In the genomic region with DNA sequence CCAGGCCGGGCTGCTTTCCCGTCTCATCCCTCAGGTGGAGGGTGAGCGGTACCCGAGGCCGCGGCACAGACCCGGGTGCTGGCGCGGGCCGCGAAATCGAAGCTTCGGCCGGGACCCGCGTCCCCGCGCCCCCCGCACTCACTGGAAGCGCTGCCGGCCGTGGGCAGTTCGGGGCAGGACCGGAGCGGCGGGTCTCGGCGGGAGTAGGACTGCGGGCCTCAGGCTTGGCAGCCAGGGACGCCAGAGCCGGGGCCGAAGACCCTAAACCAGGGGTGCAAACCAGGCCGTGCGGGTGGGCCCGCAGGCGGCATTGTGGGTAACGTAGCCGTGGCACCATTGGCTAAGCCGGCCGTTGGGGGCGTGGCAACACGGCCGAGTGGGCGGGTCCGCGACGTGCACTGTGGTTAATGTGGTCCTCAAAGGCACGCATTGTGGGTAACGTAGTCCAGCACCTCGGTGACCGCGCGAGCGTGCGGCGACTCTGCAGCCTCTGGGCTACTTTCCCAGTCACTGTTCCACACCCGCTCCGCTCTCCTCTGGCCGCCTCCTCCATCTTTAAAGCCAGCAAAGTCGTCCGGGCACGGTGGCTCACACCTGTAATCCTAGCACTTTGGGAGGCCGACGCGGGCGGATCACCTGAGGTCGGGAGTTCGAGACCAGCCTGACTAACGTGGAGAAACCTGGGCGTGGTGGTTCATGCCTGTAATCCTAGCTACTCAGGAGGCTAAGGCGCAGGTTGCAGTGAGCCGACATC, we compare ENCODE assay signal across 8 cellular contexts. TPM values are rescaled to one million over a fixed set of nuclear protein-coding genes. Genes with fewer than 3 reads are reported as not detected.
A peak's percentile ranks its signal among the peaks of the same experiment; 100 is the strongest.
DNase-seq lines count a peak whose midpoint lies in the region; ATAC-seq and TF ChIP-seq lines count a peak whose summit lies in the region.

A gene (minus strand): TSS at position 288 of the 754 bp plus-strand sequence. CDS start 1,184 bp downstream, outside the sequence.

- peaks cover 43% of the 10 kb centered on the region for H3K36me3 Mint-ChIP-seq in CD4-positive, alpha-beta T cell (ENCODE audit: low read depth)

- TF ChIP-seq RAD21 in liver (IDR thresholded peaks at IDR 0.05), result peak; percentile 6 to 33

- H3K27ac ChIP-seq in CD4-positive, alpha-beta T cell (ENCODE audit: low read depth, low read length), result peak within 1 kb of the TSS; percentile 69
- H3K27ac ChIP-seq in dorsolateral prefrontal cortex, result peak within 1 kb of the TSS; percentile 74 to 98 (median 92)
- peak within 1 kb of the TSS; percentile 85 to 91 for H3K27ac ChIP-seq in liver (ENCODE audit: low read depth in 1 of 2, low read length in 2 of 2)

- H3K4me1 ChIP-seq in liver (ENCODE audit: control insufficient read depth in 4 of 4, insufficient read depth in 4 of 4, low read length in 3 of 4), result peaks cover 3 to 30% (median 28%) of the 10 kb centered on the region in 4 donors

- peaks cover 0 to 19% (median 11%) of the 10 kb centered on the region in 4 donors for H3K36me3 ChIP-seq in liver (ENCODE audit: control insufficient read depth in 4 of 4, insufficient read depth in 3 of 4, low read depth in 1 of 4, low read length in 3 of 4)

- DNase-seq in CD4-positive, alpha-beta T cell, result peak; percentile 90 to 99 (median 96)
- peak; percentile 98 for DNase-seq in NCI-H82 (lab: John Stamatoyannopoulos, UW)
- DNase-seq in activated CD4-positive, alpha-beta T cell treated with anti-CD3 and anti-CD28 coated beads, Interleukin-2, amount 50 U/mL, for 4 hours, result peak; percentile 96 to 98
- DNase-seq in dorsolateral prefrontal cortex, result peak; percentile 98 to 100 (median 99)
- DNase-seq in stimulated activated CD4-positive, alpha-beta T cell treated with anti-CD3 and anti-CD28 coated beads, Interleukin-4, amount 100 ng/mL, for 1 hour, result peak; percentile 99

- POLR2A ChIA-PET in CD4-positive, alpha-beta T cell (lab: Charles Lee), result interaction anchor here (0.6 to 3.5 kb wide), 7 partner anchors 29 to 352 kb away, joined by 3 to 61 read pairs (median 6); a partner anchor contains a TSS

- TF ChIP-seq CTCF in CD4-positive, alpha-beta T cell (IDR thresholded peaks at IDR 0.05), result no peak
- peak in 32 of 56 donors; percentile 12 to 58 (median 32) for TF ChIP-seq CTCF in dorsolateral prefrontal cortex (IDR thresholded peaks at IDR 0.05 in 54 of 56, conservative IDR thresholded peaks at IDR 0.05 in 2 of 56; ENCODE audit: low read depth in 1 of 56, partially characterized antibody in 56 of 56)
- TF ChIP-seq CTCF in liver (IDR thresholded peaks at IDR 0.05; ENCODE audit: low read depth, low read length, missing input control), result no peak

- peak within 1 kb of the TSS; percentile 43 to 100 (median 97) for H3K4me3 ChIP-seq in dorsolateral prefrontal cortex
- peak within 1 kb of the TSS; percentile 55 to 98 (median 91) for H3K4me3 ChIP-seq in liver (ENCODE audit: low read depth in 1 of 3, low read length in 3 of 3)

- H3K9me3 Mint-ChIP-seq in CD4-positive, alpha-beta T cell, result no peaks in the 10 kb centered on the region

- H3K9me3 ChIP-seq in CD4-positive, alpha-beta T cell (ENCODE audit: control insufficient read depth, low read length), result no peaks in the 10 kb centered on the region
- H3K9me3 ChIP-seq in liver (ENCODE audit: control insufficient read depth in 4 of 4, low read length in 3 of 4), result no peaks in the 10 kb centered on the region

- intact Hi-C loops in CD4-positive, alpha-beta T cell (cut with DNase I, micrococcal nuclease), result loop anchor here (1.0 to 5.0 kb wide), 5 partner anchors 32 to 496 kb away; a partner anchor contains a TSS
- intact Hi-C loops in dorsolateral prefrontal cortex (cut with DNase I), result loop anchor here (2.0 to 10.0 kb wide), 6 partner anchors 35 to 342 kb away; a partner anchor contains a TSS

- 3% methylated on average over 72 of the region's 72 CpGs for WGBS in liver

- H3K4me3 Mint-ChIP-seq in CD4-positive, alpha-beta T cell, result peak within 1 kb of the TSS; percentile 96

- peak within 1 kb of the TSS; percentile 90 for H3K27ac Mint-ChIP-seq in CD4-positive, alpha-beta T cell

- CTCF ChIA-PET in CD4-positive, alpha-beta T cell (lab: Charles Lee), result no interaction called here

- no peaks in the 10 kb centered on the region for H3K27me3 ChIP-seq in CD4-positive, alpha-beta T cell (ENCODE audit: control insufficient read depth, insufficient read depth, low read length)
- no peaks in the 10 kb centered on the region for H3K27me3 ChIP-seq in dorsolateral prefrontal cortex
- H3K27me3 ChIP-seq in liver (ENCODE audit: control insufficient read depth in 4 of 4, insufficient read depth in 4 of 4, low read length in 3 of 4), result no peaks in the 10 kb centered on the region

- H3K4me1 Mint-ChIP-seq in CD4-positive, alpha-beta T cell (ENCODE audit: low read depth), result peaks cover 32% of the 10 kb centered on the region

- peak within 1 kb of the TSS; percentile 32 to 90 for H3K9ac ChIP-seq in liver (ENCODE audit: low read depth in 1 of 2, low read length in 2 of 2)

- ATAC-seq in CD4-positive, alpha-beta T cell (ENCODE audit: poor library complexity), result peak; percentile 90
- ATAC-seq in GM19452 (IDR thresholded peaks at IDR 0.05; ENCODE audit: unreplicated experiment) (peak; percentile 85), HG03575 (IDR thresholded peaks at IDR 0.05; ENCODE audit: extremely low read depth, insufficient number of reproducible peaks, low FRiP score, unreplicated experiment) (peak; percentile 64)

- H3K27me3 Mint-ChIP-seq in CD4-positive, alpha-beta T cell, result no peaks in the 10 kb centered on the region

TF ChIP-seq in liver, 16 proteins besides CTCF, POLR2A, EP300 and RAD21:
- TF ChIP-seq, protein P1, sequence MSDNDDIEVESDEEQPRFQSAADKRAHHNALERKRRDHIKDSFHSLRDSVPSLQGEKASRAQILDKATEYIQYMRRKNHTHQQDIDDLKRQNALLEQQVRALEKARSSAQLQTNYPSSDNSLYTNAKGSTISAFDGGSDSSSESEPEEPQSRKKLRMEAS (IDR thresholded peaks at IDR 0.05), result no peak
- TF ChIP-seq GABPA (IDR thresholded peaks at IDR 0.05 in 1 of 2, conservative IDR thresholded peaks at IDR 0.05 in 1 of 2), result peak in 1 of 2 donors; percentile 86
- peak; percentile 80 to 88 for TF ChIP-seq RXRA (IDR thresholded peaks at IDR 0.05)
- TF ChIP-seq TAF1 (conservative IDR thresholded peaks at IDR 0.05), result no peak
- TF ChIP-seq NR2F2 (IDR thresholded peaks at IDR 0.05), result no peak
- peak; percentile 34 to 48 for TF ChIP-seq EGR1 (IDR thresholded peaks at IDR 0.05; ENCODE audit: low read depth in 2 of 2)
- peak; percentile 91 for TF ChIP-seq YY1 (IDR thresholded peaks at IDR 0.05)
- no peak for TF ChIP-seq JUND (IDR thresholded peaks at IDR 0.05)
- TF ChIP-seq, protein P2, sequence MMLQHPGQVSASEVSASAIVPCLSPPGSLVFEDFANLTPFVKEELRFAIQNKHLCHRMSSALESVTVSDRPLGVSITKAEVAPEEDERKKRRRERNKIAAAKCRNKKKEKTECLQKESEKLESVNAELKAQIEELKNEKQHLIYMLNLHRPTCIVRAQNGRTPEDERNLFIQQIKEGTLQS (IDR thresholded peaks at IDR 0.05), result no peak
- TF ChIP-seq, protein P3, sequence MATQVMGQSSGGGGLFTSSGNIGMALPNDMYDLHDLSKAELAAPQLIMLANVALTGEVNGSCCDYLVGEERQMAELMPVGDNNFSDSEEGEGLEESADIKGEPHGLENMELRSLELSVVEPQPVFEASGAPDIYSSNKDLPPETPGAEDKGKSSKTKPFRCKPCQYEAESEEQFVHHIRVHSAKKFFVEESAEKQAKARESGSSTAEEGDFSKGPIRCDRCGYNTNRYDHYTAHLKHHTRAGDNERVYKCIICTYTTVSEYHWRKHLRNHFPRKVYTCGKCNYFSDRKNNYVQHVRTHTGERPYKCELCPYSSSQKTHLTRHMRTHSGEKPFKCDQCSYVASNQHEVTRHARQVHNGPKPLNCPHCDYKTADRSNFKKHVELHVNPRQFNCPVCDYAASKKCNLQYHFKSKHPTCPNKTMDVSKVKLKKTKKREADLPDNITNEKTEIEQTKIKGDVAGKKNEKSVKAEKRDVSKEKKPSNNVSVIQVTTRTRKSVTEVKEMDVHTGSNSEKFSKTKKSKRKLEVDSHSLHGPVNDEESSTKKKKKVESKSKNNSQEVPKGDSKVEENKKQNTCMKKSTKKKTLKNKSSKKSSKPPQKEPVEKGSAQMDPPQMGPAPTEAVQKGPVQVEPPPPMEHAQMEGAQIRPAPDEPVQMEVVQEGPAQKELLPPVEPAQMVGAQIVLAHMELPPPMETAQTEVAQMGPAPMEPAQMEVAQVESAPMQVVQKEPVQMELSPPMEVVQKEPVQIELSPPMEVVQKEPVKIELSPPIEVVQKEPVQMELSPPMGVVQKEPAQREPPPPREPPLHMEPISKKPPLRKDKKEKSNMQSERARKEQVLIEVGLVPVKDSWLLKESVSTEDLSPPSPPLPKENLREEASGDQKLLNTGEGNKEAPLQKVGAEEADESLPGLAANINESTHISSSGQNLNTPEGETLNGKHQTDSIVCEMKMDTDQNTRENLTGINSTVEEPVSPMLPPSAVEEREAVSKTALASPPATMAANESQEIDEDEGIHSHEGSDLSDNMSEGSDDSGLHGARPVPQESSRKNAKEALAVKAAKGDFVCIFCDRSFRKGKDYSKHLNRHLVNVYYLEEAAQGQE (IDR thresholded peaks at IDR 0.05), result peak; percentile 83
- TF ChIP-seq FOXA2 (IDR thresholded peaks at IDR 0.05), result no peak
- TF ChIP-seq FOXA1 (IDR thresholded peaks at IDR 0.05), result no peak
- TF ChIP-seq, protein P4, sequence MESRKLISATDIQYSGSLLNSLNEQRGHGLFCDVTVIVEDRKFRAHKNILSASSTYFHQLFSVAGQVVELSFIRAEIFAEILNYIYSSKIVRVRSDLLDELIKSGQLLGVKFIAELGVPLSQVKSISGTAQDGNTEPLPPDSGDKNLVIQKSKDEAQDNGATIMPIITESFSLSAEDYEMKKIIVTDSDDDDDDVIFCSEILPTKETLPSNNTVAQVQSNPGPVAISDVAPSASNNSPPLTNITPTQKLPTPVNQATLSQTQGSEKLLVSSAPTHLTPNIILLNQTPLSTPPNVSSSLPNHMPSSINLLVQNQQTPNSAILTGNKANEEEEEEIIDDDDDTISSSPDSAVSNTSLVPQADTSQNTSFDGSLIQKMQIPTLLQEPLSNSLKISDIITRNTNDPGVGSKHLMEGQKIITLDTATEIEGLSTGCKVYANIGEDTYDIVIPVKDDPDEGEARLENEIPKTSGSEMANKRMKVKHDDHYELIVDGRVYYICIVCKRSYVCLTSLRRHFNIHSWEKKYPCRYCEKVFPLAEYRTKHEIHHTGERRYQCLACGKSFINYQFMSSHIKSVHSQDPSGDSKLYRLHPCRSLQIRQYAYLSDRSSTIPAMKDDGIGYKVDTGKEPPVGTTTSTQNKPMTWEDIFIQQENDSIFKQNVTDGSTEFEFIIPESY (IDR thresholded peaks at IDR 0.05), result peak; percentile 94
- TF ChIP-seq SP1 (IDR thresholded peaks at IDR 0.05), result peak; percentile 83

RNA-seq across cellular contexts. Expression of the gene that starts here (rescaled TPM):
- total RNA-seq in CD4-positive, alpha-beta T cell, result 10 to 100 TPM; 11.8 to 12.4 TPM
- 10 to 100 TPM; 15.4 to 45.7 (median 25.2) TPM for total RNA-seq in dorsolateral prefrontal cortex
- total RNA-seq in liver, result 1 to 10 TPM; 5.9 to 7.4 TPM
- 1 to 10 TPM; 3.0 to 4.0 TPM for polyA plus RNA-seq in liver

Comparison
In these comparisons a context has a peak if more than half of its experiments do, and no peak if none do; other contexts are left out.
1. Peak in every context shown above with its lines: DNase-seq, ATAC-seq, H3K4me3 ChIP-seq and H3K27ac ChIP-seq.
2. CTCF ChIP-seq: peak in dorsolateral prefrontal cortex (32 of 56); none in CD4-positive, alpha-beta T cell (single experiment) and liver (single experiment).